Comparison of ENCODE assay signal across 8 cellular contexts in the genomic region with DNA sequence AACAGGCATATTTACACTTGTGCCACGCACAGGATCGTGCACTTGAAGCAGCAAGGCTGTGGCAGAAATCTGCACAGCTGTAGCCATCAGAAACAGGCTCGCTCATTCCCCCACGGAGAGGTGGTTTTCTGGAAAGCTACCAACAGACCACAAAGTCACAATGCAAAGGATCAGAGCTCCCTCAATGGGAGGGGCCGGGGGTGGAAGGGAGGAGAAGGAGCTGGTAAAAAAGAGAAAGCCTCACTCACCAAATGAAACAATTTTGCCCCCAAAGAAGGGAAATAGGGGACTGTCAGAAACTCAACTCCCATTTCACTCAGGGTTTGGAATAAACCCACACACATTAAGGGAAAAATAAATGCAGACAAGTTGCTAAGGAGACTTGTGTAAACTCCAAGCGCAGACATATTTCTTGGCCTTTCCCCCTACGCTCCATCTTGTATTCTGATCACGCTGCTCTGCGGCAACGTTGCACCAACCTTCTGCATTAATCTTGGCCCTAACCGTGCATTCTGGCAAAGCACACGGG. TPM values are rescaled to one million over a fixed set of nuclear protein-coding genes. Genes with fewer than 3 reads are reported as not detected.
DNase-seq lines count a peak whose midpoint lies in the region; ATAC-seq and TF ChIP-seq lines count a peak whose summit lies in the region.

No MANE protein-coding gene starts in this region.

- H3K27me3 Mint-ChIP-seq in activated T-cell treated with anti-CD3 and anti-CD28 coated beads, Interleukin-2, amount 50 U/mL, for 4 hours (ENCODE audit: low read depth): no peaks in the 10 kb centered on the region

- no peaks in the 10 kb centered on the region for H3K9me3 Mint-ChIP-seq in activated T-cell treated with anti-CD3 and anti-CD28 coated beads, Interleukin-2, amount 50 U/mL, for 4 hours

- peaks cover 7% of the 10 kb centered on the region for H3K4me1 Mint-ChIP-seq in activated T-cell treated with anti-CD3 and anti-CD28 coated beads, Interleukin-2, amount 50 U/mL, for 4 hours (ENCODE audit: low read depth)

- DNase-seq in HT1080 (ENCODE audit: low read depth): peak; percentile 75
- peak; percentile 83 for DNase-seq in astrocyte of the spinal cord (ENCODE audit: low read depth, low spot score)
- DNase-seq in iPS-NIHi11 (ENCODE audit: low spot score): peak; percentile 26
- peak; percentile 88 for DNase-seq in superior temporal gyrus (ENCODE audit: extremely low spot score)
- DNase-seq in HuH-7 (ENCODE audit: low spot score): no peak
- DNase-seq in activated T-cell treated with anti-CD3 and anti-CD28 coated beads, Interleukin-2, amount 50 U/mL, for 4 hours: no peak
- DNase-seq in HK-2 (ENCODE audit: unreplicated experiment): no peak
- DNase-seq in NOMO-1 treated with DMSO at 0.1 percent for 48 hours (lab: John Stamatoyannopoulos, UW; ENCODE audit: unreplicated experiment): no peak

- H3K4me3 ChIP-seq in astrocyte of the spinal cord (ENCODE audit: low read depth, low read length): no peak overlapping the region

- no peak for TF ChIP-seq CTCF in astrocyte of the spinal cord (IDR thresholded peaks at IDR 0.05; ENCODE audit: low read depth, low read length)

- no peak overlapping the region for H3K4me3 Mint-ChIP-seq in activated T-cell treated with anti-CD3 and anti-CD28 coated beads, Interleukin-2, amount 50 U/mL, for 4 hours

- H3K36me3 Mint-ChIP-seq in activated T-cell treated with anti-CD3 and anti-CD28 coated beads, Interleukin-2, amount 50 U/mL, for 4 hours (ENCODE audit: insufficient read depth): no peaks in the 10 kb centered on the region

- no peak for ATAC-seq in activated T-cell treated with anti-CD3 and anti-CD28 coated beads, Interleukin-2, amount 50 U/mL, for 4 hours

- in situ Hi-C loops in astrocyte of the spinal cord (cut with HindIII; ENCODE audit: low sequenced_read_pairs): no loop called here

RNA-seq across cellular contexts. Expression of gene BLID, which starts 43.2 kb away (rescaled TPM):
- total RNA-seq in HT1080 (2014; rRNA removed; shearing (Covaris generic)): 3.1 and 6.0 TPM in 2 replicates
- polyA plus RNA-seq in HT1080 (2015; cell fraction: cytosol; rRNA removed): 1.3 and 1.7 TPM in 2 replicates
- polyA plus RNA-seq in HT1080 (2015; cell fraction: nucleus; rRNA removed): 2.7 and 3.3 TPM in 2 replicates
- not detected for total RNA-seq in activated T-cell treated with anti-CD3 and anti-CD28 coated beads, Interleukin-2, amount 50 U/mL, for 4 hours

Comparison
In these comparisons a context has a peak if more than half of its experiments do, and no peak if none do; other contexts are left out.
1. DNase-seq: peak in HT1080 (single experiment), astrocyte of the spinal cord (single experiment), iPS-NIHi11 (single experiment) and superior temporal gyrus (single experiment); none in HuH-7 (single experiment), activated T-cell treated with anti-CD3 and anti-CD28 coated beads, Interleukin-2, amount 50 U/mL, for 4 hours (single experiment), HK-2 (single experiment) and NOMO-1 treated with DMSO at 0.1 percent for 48 hours (single experiment).